29 cellular contexts compared by ENCODE assay signal in genomic region chr9:97320080-97320642, GRCh38.
"Had no signal": no experiment of that assay in that cellular context is flagged by ENCODE, and none has a peak within 500 bp of the region (broad histone marks: within the 10 kb centered on the region; RNA-seq: fewer than 3 reads in every experiment).

No MANE protein-coding gene starts in this region.

- DNase-seq: hypothalamus; immature natural killer cell; kidney; left colon; left lung; lower lobe of right lung; mammary epithelial cell; mesenchymal stem cell; naive thymus-derived CD8-positive, alpha-beta T cell; ovary; retina; right cardiac atrium; stimulated activated CD4-positive, alpha-beta T cell treated with anti-CD3 and anti-CD28 coated beads, Interleukin-4, amount 100 ng/mL, for 24 hours; stimulated activated naive CD4-positive, alpha-beta T cell treated with Interleukin-2 at 50 U/mL for 16 hours; stimulated activated naive CD8-positive, alpha-beta T cell treated with anti-CD3 and anti-CD28 coated beads, Interleukin-15, amount 100 ng/mL, for 72 hours; substantia nigra; testis; thyroid gland; transverse colon; upper lobe of left lung had no signal

- H3K27ac Mint-ChIP-seq: nephron; neural progenitor cell; stimulated activated effector memory CD8-positive, alpha-beta T cell treated with anti-CD3 and anti-CD28 coated beads, Interleukin-12 subunit alpha, Interleukin-12 subunit beta, amount 100 ng/mL, for 72 hours; stimulated activated naive CD8-positive, alpha-beta T cell treated with anti-CD3 and anti-CD28 coated beads, Interleukin-15, amount 100 ng/mL, for 72 hours had no signal

- FAIRE-seq: islet of Langerhans, kidney had no signal

- H3K4me3 Mint-ChIP-seq: immature natural killer cell; naive thymus-derived CD8-positive, alpha-beta T cell; nephron; neural progenitor cell; stimulated activated effector memory CD8-positive, alpha-beta T cell treated with anti-CD3 and anti-CD28 coated beads, Interleukin-12 subunit alpha, Interleukin-12 subunit beta, amount 100 ng/mL, for 72 hours; stimulated activated naive CD8-positive, alpha-beta T cell treated with anti-CD3 and anti-CD28 coated beads, Interleukin-15, amount 100 ng/mL, for 72 hours had no signal

- H3K27me3 ChIP-seq: left lung, neural progenitor cell, neutrophil, ovary, testis, thyroid gland, transverse colon, upper lobe of left lung, vagina had no signal

- H3K4me3 ChIP-seq: left lung, lower lobe of right lung, neural progenitor cell, ovary, prostate gland, skin epidermis, testis, thyroid gland, transverse colon, upper lobe of left lung, vagina had no signal

- H3K9me3 ChIP-seq: left lung, lower lobe of right lung, neutrophil, ovary, prostate gland, testis, thyroid gland, transverse colon, upper lobe of left lung, vagina had no signal

- H3K4me1 Mint-ChIP-seq: nephron had no signal

- H3K9me3 Mint-ChIP-seq: immature natural killer cell; naive thymus-derived CD8-positive, alpha-beta T cell; nephron; neural progenitor cell; stimulated activated effector memory CD8-positive, alpha-beta T cell treated with anti-CD3 and anti-CD28 coated beads, Interleukin-12 subunit alpha, Interleukin-12 subunit beta, amount 100 ng/mL, for 72 hours; stimulated activated naive CD8-positive, alpha-beta T cell treated with anti-CD3 and anti-CD28 coated beads, Interleukin-15, amount 100 ng/mL, for 72 hours had no signal

- H3K4me1 ChIP-seq: left lung, lower lobe of right lung, neural progenitor cell, prostate gland, testis, thyroid gland, transverse colon, upper lobe of left lung, vagina had no signal

- ATAC-seq: left colon; left lung; lower lobe of right lung; naive thymus-derived CD8-positive, alpha-beta T cell; right cardiac atrium; sciatic nerve; stimulated activated effector memory CD8-positive, alpha-beta T cell treated with anti-CD3 and anti-CD28 coated beads, Interleukin-12 subunit alpha, Interleukin-12 subunit beta, amount 100 ng/mL, for 72 hours; stimulated activated naive CD8-positive, alpha-beta T cell treated with anti-CD3 and anti-CD28 coated beads, Interleukin-15, amount 100 ng/mL, for 72 hours had no signal

- H3K27ac ChIP-seq: left lung, lower lobe of right lung, neural progenitor cell, neutrophil, ovary, prostate gland, skin epidermis, testis, thyroid gland, transverse colon, upper lobe of left lung, vagina had no signal

- H3K27me3 Mint-ChIP-seq: naive thymus-derived CD8-positive, alpha-beta T cell; stimulated activated naive CD8-positive, alpha-beta T cell treated with anti-CD3 and anti-CD28 coated beads, Interleukin-15, amount 100 ng/mL, for 72 hours had no signal

- H3K36me3 Mint-ChIP-seq: stimulated activated effector memory CD8-positive, alpha-beta T cell treated with anti-CD3 and anti-CD28 coated beads, Interleukin-12 subunit alpha, Interleukin-12 subunit beta, amount 100 ng/mL, for 72 hours had no signal

- H3K36me3 ChIP-seq: neural progenitor cell, ovary, prostate gland had no signal
